25 cellular contexts compared by ENCODE assay signal in genomic region chr5:94316916-94317838, GRCh38.
A peak's percentile ranks its signal among the peaks of the same experiment; 100 is the strongest.
DNase-seq lines count a peak whose midpoint lies in the region; ATAC-seq and TF ChIP-seq lines count a peak whose summit lies in the region.
"Had no signal": no experiment of that assay in that cellular context is flagged by ENCODE, and none has a peak within 500 bp of the region (broad histone marks: within the 10 kb centered on the region; RNA-seq: fewer than 3 reads in every experiment).

No MANE protein-coding gene starts in this region.

- no peak for TF ChIP-seq CTCF in BE2C (IDR thresholded peaks at IDR 0.05; ENCODE audit: low read depth, low read length)
- no peak for TF ChIP-seq CTCF in fibroblast of the aortic adventitia (IDR thresholded peaks at IDR 0.05; ENCODE audit: insufficient read depth, low read length)
- TF ChIP-seq CTCF in GM13977 (IDR thresholded peaks at IDR 0.05; ENCODE audit: extremely low read depth, insufficient read depth, missing control alignments), result no peak

- H3K27me3 ChIP-seq in BE2C (no peaks in the 10 kb centered on the region), adipocyte (replicated peaks; ENCODE audit: control insufficient read depth, insufficient read depth, low read length) (no peaks in the 10 kb centered on the region)
- H3K27me3 ChIP-seq: adrenal gland, cardiac muscle cell, sigmoid colon, SJSA1, tibial artery had no signal

- no peaks in the 10 kb centered on the region for H3K4me1 Mint-ChIP-seq in stimulated activated effector memory CD8-positive, alpha-beta T cell treated with anti-CD3 and anti-CD28 coated beads, Interleukin-12 subunit alpha, Interleukin-12 subunit beta, amount 100 ng/mL, for 72 hours
- H3K4me1 Mint-ChIP-seq: nephron, T-helper 17 cell had no signal

- in situ Hi-C loops in ACHN (cut with HindIII; ENCODE audit: low pct_ligation_motif_present, low pct_unique_long_range_greater_than_20kb, low sequenced_read_pairs) (no loop called here), GM13977 (cut with MboI; ENCODE audit: low pct_unique_long_range_greater_than_20kb, low sequenced_read_pairs, unreplicated experiment) (no loop called here)

- no peaks in the 10 kb centered on the region for H3K9me3 Mint-ChIP-seq in stimulated activated effector memory CD8-positive, alpha-beta T cell treated with anti-CD3 and anti-CD28 coated beads, Interleukin-12 subunit alpha, Interleukin-12 subunit beta, amount 100 ng/mL, for 72 hours
- H3K9me3 Mint-ChIP-seq: nephron had no signal

- no peak for DNase-seq in BE2C
- DNase-seq in LHCN-M2 (ENCODE audit: low read depth), result peak; percentile 10
- DNase-seq in adipocyte (ENCODE audit: low read depth), result peak; percentile 28
- peak; percentile 42 for DNase-seq in fibroblast of the aortic adventitia (ENCODE audit: low read depth)
- no peak for DNase-seq in stimulated activated effector memory CD8-positive, alpha-beta T cell treated with anti-CD3 and anti-CD28 coated beads, Interleukin-12 subunit alpha, Interleukin-12 subunit beta, amount 100 ng/mL, for 72 hours (ENCODE audit: low spot score in 2 of 2)
- no peak for DNase-seq in ACHN
- DNase-seq in GM13977 (ENCODE audit: low spot score), result no peak
- no peak for DNase-seq in cerebellum (ENCODE audit: low spot score)
- DNase-seq: activated CD4-positive, alpha-beta T cell treated with anti-CD3 and anti-CD28 coated beads, Interleukin-2, amount 50 U/mL, for 48 hours; activated gamma-delta T cell treated with Interleukin-2 at 50 U/mL for 16 hours; adrenal gland; DMS153; GDM1; left colon; NCI-H2107; NCI-H69; sigmoid colon; stimulated activated CD4-positive, alpha-beta T cell treated with anti-CD3 and anti-CD28 coated beads, Interleukin-2, amount 100 ng/mL, for 24 hours; stimulated activated naive CD4-positive, alpha-beta T cell; T-helper 17 cell; tibial artery had no signal

- peaks cover 7% of the 10 kb centered on the region for H3K4me1 ChIP-seq in BE2C
- H3K4me1 ChIP-seq in adipocyte (ENCODE audit: control insufficient read depth, insufficient read depth, low read length), result no peaks in the 10 kb centered on the region
- H3K4me1 ChIP-seq: adrenal gland, sigmoid colon, SJSA1, tibial artery had no signal

- H3K9ac ChIP-seq in adipocyte (ENCODE audit: low read length), result no peak overlapping the region

- H3K36me3 ChIP-seq in BE2C, result no peaks in the 10 kb centered on the region
- H3K36me3 ChIP-seq in adipocyte (ENCODE audit: control insufficient read depth, insufficient read depth, low read length, severe bottlenecking), result no peaks in the 10 kb centered on the region
- H3K36me3 ChIP-seq: adrenal gland, cardiac muscle cell, HAP-1, sigmoid colon, SJSA1, tibial artery had no signal

- no peak overlapping the region for H3K4me3 Mint-ChIP-seq in stimulated activated effector memory CD8-positive, alpha-beta T cell treated with anti-CD3 and anti-CD28 coated beads, Interleukin-12 subunit alpha, Interleukin-12 subunit beta, amount 100 ng/mL, for 72 hours
- H3K4me3 Mint-ChIP-seq: nephron, T-helper 17 cell had no signal

- H3K4me3 ChIP-seq in BE2C (ENCODE audit: low read depth, low read length) (peak overlapping the region; percentile 27), adipocyte (ENCODE audit: low read length) (no peak overlapping the region), fibroblast of the aortic adventitia (ENCODE audit: low read depth, low read length) (no peak overlapping the region)
- H3K4me3 ChIP-seq: adrenal gland, cardiac muscle cell, HAP-1, sigmoid colon, SJSA1, tibial artery had no signal

- H3K27ac Mint-ChIP-seq in stimulated activated effector memory CD8-positive, alpha-beta T cell treated with anti-CD3 and anti-CD28 coated beads, Interleukin-12 subunit alpha, Interleukin-12 subunit beta, amount 100 ng/mL, for 72 hours, result no peak overlapping the region
- H3K27ac Mint-ChIP-seq: nephron, T-helper 17 cell had no signal

- no peaks in the 10 kb centered on the region for H3K36me3 Mint-ChIP-seq in stimulated activated effector memory CD8-positive, alpha-beta T cell treated with anti-CD3 and anti-CD28 coated beads, Interleukin-12 subunit alpha, Interleukin-12 subunit beta, amount 100 ng/mL, for 72 hours

- no peak for ATAC-seq in stimulated activated effector memory CD8-positive, alpha-beta T cell treated with anti-CD3 and anti-CD28 coated beads, Interleukin-12 subunit alpha, Interleukin-12 subunit beta, amount 100 ng/mL, for 72 hours
- ATAC-seq: left colon, T-helper 17 cell had no signal

- H3K9me3 ChIP-seq in BE2C (no peaks in the 10 kb centered on the region), adipocyte (ENCODE audit: control insufficient read depth, low read length) (no peaks in the 10 kb centered on the region)
- H3K9me3 ChIP-seq: adrenal gland, HAP-1, sigmoid colon, SJSA1, tibial artery had no signal

Comparison
In these comparisons a context has a peak if more than half of its experiments do, and no peak if none do; other contexts are left out.
1. DNase-seq: peak in LHCN-M2 (single experiment), adipocyte (single experiment) and fibroblast of the aortic adventitia (single experiment); none in BE2C (single experiment), stimulated activated effector memory CD8-positive, alpha-beta T cell treated with anti-CD3 and anti-CD28 coated beads, Interleukin-12 subunit alpha, Interleukin-12 subunit beta, amount 100 ng/mL, for 72 hours (0 of 2), ACHN (single experiment), GM13977 (single experiment) and cerebellum (single experiment).